Comparison of ENCODE assay signal across 1 cellular context in the genomic region with DNA sequence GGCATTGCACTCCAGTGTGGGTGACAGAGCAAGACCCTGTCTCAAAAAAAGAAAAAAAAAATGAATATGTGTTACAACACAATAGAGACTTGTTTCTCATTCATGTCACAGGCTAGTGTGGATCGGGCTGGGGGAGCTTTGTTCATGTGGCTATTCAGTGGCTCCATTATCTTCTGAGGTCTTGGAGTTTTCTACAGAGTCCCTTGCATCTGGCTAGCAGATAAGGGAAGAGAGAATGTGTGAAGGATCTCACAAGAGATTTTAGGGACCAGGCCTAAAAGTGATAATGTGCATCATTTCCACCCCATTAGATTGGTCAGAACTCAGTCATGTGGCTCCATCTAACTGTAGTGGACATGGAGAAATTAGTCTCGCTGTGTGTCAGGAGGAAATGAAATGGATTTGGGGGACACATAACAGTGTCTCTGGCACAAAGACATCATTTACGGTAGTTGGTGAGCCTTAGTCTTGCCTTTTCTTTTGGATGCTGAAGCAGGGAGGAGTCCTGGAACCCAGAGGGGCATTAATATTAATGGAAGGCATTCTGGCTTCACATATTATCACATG.
TF ChIP-seq lines count a peak whose summit lies in the region.

No MANE protein-coding gene starts in this region.

TF ChIP-seq in K562, 482 proteins besides CTCF, POLR2A, EP300 and RAD21 (continued from another document):
- TF ChIP-seq ARID1B (IDR thresholded peaks at IDR 0.05), result peak; percentile 55; the same call in 1 of the 2 replicates
- TF ChIP-seq TEAD4 (IDR thresholded peaks at IDR 0.05; ENCODE audit: low read length), result peak; percentile 65
- no peak for TF ChIP-seq TEAD4 (CRISPR knock-in tag; IDR thresholded peaks at IDR 0.05; ENCODE audit: borderline replicate concordance)
- TF ChIP-seq NCOR1 (IDR thresholded peaks at IDR 0.05), result peak; percentile 41; the same call in 1 of the 2 replicates
- 0 out of 2 replicates have a peak, but pooled peaks have one; percentile 14 for TF ChIP-seq DPF2 (IDR thresholded peaks at IDR 0.05)
- TF ChIP-seq, protein P1, sequence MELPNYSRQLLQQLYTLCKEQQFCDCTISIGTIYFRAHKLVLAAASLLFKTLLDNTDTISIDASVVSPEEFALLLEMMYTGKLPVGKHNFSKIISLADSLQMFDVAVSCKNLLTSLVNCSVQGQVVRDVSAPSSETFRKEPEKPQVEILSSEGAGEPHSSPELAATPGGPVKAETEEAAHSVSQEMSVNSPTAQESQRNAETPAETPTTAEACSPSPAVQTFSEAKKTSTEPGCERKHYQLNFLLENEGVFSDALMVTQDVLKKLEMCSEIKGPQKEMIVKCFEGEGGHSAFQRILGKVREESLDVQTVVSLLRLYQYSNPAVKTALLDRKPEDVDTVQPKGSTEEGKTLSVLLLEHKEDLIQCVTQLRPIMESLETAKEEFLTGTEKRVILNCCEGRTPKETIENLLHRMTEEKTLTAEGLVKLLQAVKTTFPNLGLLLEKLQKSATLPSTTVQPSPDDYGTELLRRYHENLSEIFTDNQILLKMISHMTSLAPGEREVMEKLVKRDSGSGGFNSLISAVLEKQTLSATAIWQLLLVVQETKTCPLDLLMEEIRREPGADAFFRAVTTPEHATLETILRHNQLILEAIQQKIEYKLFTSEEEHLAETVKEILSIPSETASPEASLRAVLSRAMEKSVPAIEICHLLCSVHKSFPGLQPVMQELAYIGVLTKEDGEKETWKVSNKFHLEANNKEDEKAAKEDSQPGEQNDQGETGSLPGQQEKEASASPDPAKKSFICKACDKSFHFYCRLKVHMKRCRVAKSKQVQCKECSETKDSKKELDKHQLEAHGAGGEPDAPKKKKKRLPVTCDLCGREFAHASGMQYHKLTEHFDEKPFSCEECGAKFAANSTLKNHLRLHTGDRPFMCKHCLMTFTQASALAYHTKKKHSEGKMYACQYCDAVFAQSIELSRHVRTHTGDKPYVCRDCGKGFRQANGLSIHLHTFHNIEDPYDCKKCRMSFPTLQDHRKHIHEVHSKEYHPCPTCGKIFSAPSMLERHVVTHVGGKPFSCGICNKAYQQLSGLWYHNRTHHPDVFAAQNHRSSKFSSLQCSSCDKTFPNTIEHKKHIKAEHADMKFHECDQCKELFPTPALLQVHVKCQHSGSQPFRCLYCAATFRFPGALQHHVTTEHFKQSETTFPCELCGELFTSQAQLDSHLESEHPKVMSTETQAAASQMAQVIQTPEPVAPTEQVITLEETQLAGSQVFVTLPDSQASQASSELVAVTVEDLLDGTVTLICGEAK (IDR thresholded peaks at IDR 0.05), result no peak
- TF ChIP-seq, protein P1 (CRISPR knock-in tag; IDR thresholded peaks at IDR 0.05), result no peak
- no peak for TF ChIP-seq YY1 (IDR thresholded peaks at IDR 0.05; ENCODE audit: borderline replicate concordance in 1 of 3, control insufficient read depth in 1 of 3, extremely low read depth in 1 of 3, insufficient read depth in 3 of 3, insufficient read length in 1 of 3, insufficient replicate concordance in 2 of 3, low read depth in 1 of 3, low read length in 2 of 3)
- TF ChIP-seq, protein P2, sequence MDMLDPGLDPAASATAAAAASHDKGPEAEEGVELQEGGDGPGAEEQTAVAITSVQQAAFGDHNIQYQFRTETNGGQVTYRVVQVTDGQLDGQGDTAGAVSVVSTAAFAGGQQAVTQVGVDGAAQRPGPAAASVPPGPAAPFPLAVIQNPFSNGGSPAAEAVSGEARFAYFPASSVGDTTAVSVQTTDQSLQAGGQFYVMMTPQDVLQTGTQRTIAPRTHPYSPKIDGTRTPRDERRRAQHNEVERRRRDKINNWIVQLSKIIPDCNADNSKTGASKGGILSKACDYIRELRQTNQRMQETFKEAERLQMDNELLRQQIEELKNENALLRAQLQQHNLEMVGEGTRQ (CRISPR knock-in tag; IDR thresholded peaks at IDR 0.05), result peak; percentile 32; the same call in 1 of the 2 replicates
- TF ChIP-seq, protein P3, sequence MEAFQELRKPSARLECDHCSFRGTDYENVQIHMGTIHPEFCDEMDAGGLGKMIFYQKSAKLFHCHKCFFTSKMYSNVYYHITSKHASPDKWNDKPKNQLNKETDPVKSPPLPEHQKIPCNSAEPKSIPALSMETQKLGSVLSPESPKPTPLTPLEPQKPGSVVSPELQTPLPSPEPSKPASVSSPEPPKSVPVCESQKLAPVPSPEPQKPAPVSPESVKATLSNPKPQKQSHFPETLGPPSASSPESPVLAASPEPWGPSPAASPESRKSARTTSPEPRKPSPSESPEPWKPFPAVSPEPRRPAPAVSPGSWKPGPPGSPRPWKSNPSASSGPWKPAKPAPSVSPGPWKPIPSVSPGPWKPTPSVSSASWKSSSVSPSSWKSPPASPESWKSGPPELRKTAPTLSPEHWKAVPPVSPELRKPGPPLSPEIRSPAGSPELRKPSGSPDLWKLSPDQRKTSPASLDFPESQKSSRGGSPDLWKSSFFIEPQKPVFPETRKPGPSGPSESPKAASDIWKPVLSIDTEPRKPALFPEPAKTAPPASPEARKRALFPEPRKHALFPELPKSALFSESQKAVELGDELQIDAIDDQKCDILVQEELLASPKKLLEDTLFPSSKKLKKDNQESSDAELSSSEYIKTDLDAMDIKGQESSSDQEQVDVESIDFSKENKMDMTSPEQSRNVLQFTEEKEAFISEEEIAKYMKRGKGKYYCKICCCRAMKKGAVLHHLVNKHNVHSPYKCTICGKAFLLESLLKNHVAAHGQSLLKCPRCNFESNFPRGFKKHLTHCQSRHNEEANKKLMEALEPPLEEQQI (IDR thresholded peaks at IDR 0.05), result no peak
- TF ChIP-seq TCF3 (CRISPR knock-in tag; IDR thresholded peaks at IDR 0.05), result peak; percentile 66
- TF ChIP-seq, protein P4, sequence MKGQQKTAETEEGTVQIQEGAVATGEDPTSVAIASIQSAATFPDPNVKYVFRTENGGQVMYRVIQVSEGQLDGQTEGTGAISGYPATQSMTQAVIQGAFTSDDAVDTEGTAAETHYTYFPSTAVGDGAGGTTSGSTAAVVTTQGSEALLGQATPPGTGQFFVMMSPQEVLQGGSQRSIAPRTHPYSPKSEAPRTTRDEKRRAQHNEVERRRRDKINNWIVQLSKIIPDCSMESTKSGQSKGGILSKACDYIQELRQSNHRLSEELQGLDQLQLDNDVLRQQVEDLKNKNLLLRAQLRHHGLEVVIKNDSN (CRISPR knock-in tag; IDR thresholded peaks at IDR 0.05), result peak; percentile 62
- 0 out of 2 replicates have a peak, but pooled peaks have one; percentile 13 for TF ChIP-seq ZNF24 (IDR thresholded peaks at IDR 0.05)
- TF ChIP-seq, protein P5, sequence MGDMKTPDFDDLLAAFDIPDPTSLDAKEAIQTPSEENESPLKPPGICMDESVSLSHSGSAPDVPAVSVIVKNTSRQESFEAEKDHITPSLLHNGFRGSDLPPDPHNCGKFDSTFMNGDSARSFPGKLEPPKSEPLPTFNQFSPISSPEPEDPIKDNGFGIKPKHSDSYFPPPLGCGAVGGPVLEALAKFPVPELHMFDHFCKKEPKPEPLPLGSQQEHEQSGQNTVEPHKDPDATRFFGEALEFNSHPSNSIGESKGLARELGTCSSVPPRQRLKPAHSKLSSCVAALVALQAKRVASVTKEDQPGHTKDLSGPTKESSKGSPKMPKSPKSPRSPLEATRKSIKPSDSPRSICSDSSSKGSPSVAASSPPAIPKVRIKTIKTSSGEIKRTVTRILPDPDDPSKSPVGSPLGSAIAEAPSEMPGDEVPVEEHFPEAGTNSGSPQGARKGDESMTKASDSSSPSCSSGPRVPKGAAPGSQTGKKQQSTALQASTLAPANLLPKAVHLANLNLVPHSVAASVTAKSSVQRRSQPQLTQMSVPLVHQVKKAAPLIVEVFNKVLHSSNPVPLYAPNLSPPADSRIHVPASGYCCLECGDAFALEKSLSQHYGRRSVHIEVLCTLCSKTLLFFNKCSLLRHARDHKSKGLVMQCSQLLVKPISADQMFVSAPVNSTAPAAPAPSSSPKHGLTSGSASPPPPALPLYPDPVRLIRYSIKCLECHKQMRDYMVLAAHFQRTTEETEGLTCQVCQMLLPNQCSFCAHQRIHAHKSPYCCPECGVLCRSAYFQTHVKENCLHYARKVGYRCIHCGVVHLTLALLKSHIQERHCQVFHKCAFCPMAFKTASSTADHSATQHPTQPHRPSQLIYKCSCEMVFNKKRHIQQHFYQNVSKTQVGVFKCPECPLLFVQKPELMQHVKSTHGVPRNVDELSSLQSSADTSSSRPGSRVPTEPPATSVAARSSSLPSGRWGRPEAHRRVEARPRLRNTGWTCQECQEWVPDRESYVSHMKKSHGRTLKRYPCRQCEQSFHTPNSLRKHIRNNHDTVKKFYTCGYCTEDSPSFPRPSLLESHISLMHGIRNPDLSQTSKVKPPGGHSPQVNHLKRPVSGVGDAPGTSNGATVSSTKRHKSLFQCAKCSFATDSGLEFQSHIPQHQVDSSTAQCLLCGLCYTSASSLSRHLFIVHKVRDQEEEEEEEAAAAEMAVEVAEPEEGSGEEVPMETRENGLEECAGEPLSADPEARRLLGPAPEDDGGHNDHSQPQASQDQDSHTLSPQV (IDR thresholded peaks at IDR 0.05), result 0 out of 2 replicates have a peak, but pooled peaks have one; percentile 35
- TF ChIP-seq CTBP1 (IDR thresholded peaks at IDR 0.05; ENCODE audit: borderline replicate concordance), result peak; percentile 33; the same call in 1 of the 2 replicates
- TF ChIP-seq, protein P6, sequence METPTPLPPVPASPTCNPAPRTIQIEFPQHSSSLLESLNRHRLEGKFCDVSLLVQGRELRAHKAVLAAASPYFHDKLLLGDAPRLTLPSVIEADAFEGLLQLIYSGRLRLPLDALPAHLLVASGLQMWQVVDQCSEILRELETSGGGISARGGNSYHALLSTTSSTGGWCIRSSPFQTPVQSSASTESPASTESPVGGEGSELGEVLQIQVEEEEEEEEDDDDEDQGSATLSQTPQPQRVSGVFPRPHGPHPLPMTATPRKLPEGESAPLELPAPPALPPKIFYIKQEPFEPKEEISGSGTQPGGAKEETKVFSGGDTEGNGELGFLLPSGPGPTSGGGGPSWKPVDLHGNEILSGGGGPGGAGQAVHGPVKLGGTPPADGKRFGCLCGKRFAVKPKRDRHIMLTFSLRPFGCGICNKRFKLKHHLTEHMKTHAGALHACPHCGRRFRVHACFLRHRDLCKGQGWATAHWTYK (CRISPR knock-in tag; IDR thresholded peaks at IDR 0.05), result 0 out of 2 replicates have a peak, but pooled peaks have one; percentile 79
- TF ChIP-seq CBFA2T3 (IDR thresholded peaks at IDR 0.05), result peak; percentile 78
- TF ChIP-seq TAL1 (IDR thresholded peaks at IDR 0.05), result 0 out of 2 replicates have a peak, but pooled peaks have one; percentile 38
- TF ChIP-seq ZNF12 (CRISPR knock-in tag; IDR thresholded peaks at IDR 0.05), result no peak
- TF ChIP-seq NFIC (IDR thresholded peaks at IDR 0.05), result no peak
- 0 out of 2 replicates have a peak, but pooled peaks have one; percentile 21 for TF ChIP-seq SOX6 (IDR thresholded peaks at IDR 0.05)
